ENCODE assay signal across 25 cellular contexts in the genomic region with DNA sequence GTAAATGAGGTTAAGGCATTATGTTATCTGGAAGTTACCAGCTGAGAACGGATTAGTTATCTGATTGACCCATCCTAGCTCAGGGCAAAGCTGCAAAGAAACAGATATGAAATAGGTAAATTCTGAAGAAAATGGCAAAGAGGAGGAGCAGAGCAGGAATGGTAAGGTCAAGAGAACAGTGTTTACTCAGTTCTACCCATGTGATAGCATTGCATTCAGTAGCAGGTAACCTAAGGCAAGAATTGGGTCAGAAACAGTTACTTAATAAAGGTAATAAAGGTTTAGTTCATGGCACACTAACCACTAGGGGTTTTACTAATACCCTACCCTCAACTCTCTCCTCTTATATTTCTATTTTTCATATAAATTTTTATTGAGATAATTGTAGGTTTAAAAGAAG.
"Had no signal": no experiment of that assay in that cellular context is flagged by ENCODE, and none has a peak within 500 bp of the region (broad histone marks: within the 10 kb centered on the region; RNA-seq: fewer than 3 reads in every experiment).

No MANE protein-coding gene starts in this region.

- H3K27ac ChIP-seq: colonic mucosa, epithelial cell of prostate, esophagus squamous epithelium, gastrocnemius medialis, heart right ventricle, left ventricle myocardium inferior, lower lobe of right lung had no signal

- H3K27ac Mint-ChIP-seq: dendritic cell treated with granulocyte-macrophage colony-stimulating factor and Interleukin-4, amounts not matched to agents 40 ng/mL and 50 ng/mL, for 4 days; effector memory CD8-positive, alpha-beta T cell; endodermal cell; naive thymus-derived CD4-positive, alpha-beta T cell had no signal

- ATAC-seq: effector memory CD8-positive, alpha-beta T cell; esophagus mucosa; gastrocnemius medialis; heart right ventricle; left cardiac atrium; lower lobe of right lung; naive thymus-derived CD4-positive, alpha-beta T cell had no signal

- H3K9me3 Mint-ChIP-seq: dendritic cell treated with granulocyte-macrophage colony-stimulating factor and Interleukin-4, amounts not matched to agents 40 ng/mL and 50 ng/mL, for 4 days; endodermal cell had no signal

- H3K4me1 ChIP-seq: colonic mucosa, esophagus squamous epithelium, gastrocnemius medialis, heart right ventricle, left ventricle myocardium inferior, lower lobe of right lung had no signal

- H3K27me3 ChIP-seq: colonic mucosa, esophagus squamous epithelium, gastrocnemius medialis had no signal

- FAIRE-seq: endometrium, keratinocyte had no signal

- H3K27me3 Mint-ChIP-seq: dendritic cell treated with granulocyte-macrophage colony-stimulating factor and Interleukin-4, amounts not matched to agents 40 ng/mL and 50 ng/mL, for 4 days had no signal

- H3K9me3 ChIP-seq: colonic mucosa, esophagus squamous epithelium, gastrocnemius medialis, left ventricle myocardium inferior, lower lobe of right lung had no signal

- DNase-seq: colonic mucosa; cortex of kidney; effector CD8-positive, alpha-beta T cell; effector memory CD8-positive, alpha-beta T cell; endodermal cell; erythroblast; esophagus squamous epithelium; foreskin fibroblast; foreskin melanocyte; gastrocnemius medialis; glutamatergic neuron; head of caudate nucleus; heart right ventricle; hippocampal formation; left cardiac atrium; left ventricle myocardium inferior; lower lobe of right lung; mesenchymal stem cell; midbrain; naive thymus-derived CD4-positive, alpha-beta T cell had no signal

- H3K36me3 ChIP-seq: colonic mucosa, esophagus squamous epithelium, gastrocnemius medialis, heart right ventricle, left ventricle myocardium inferior, lower lobe of right lung had no signal

- H3K4me3 ChIP-seq: colonic mucosa, esophagus squamous epithelium, gastrocnemius medialis, heart right ventricle, left ventricle myocardium inferior, lower lobe of right lung had no signal

- H3K4me3 Mint-ChIP-seq: dendritic cell treated with granulocyte-macrophage colony-stimulating factor and Interleukin-4, amounts not matched to agents 40 ng/mL and 50 ng/mL, for 4 days; effector memory CD8-positive, alpha-beta T cell; endodermal cell; naive thymus-derived CD4-positive, alpha-beta T cell had no signal

- H3K4me1 Mint-ChIP-seq: naive thymus-derived CD4-positive, alpha-beta T cell had no signal
